In the genomic region with DNA sequence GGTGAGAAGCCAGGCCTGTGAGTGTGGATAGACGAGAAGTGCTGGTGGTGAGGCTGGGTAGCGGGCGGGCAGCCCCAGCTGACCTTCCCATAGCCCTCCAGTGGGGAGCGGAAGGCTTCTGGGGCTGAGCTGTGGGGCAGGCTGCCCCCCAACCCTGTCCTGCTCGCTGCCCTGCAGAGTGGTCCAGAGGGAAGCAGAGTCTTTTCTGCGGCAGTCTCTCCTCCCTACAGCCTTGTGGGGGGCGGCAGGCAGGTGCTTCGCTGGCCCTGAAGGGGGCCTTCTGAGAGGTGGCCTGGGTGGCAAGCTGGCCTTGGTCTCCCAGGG, we compare ENCODE assay signal across 39 cellular contexts. TPM values are rescaled to one million over a fixed set of nuclear protein-coding genes. Genes with fewer than 3 reads are reported as not detected.
"Had no signal": no experiment of that assay in that cellular context is flagged by ENCODE, and none has a peak within 500 bp of the region (broad histone marks: within the 10 kb centered on the region; RNA-seq: fewer than 3 reads in every experiment).

No MANE protein-coding gene starts in this region.

- H3K9me3 ChIP-seq: MG63 had no signal

- H3K4me3 ChIP-seq: MG63 had no signal

- H3K36me3 ChIP-seq: MG63 had no signal

- H3K27me3 ChIP-seq: MG63 had no signal

- DNase-seq: Karpas-422, MG63, MM.1S, MV-4-11, NCI-H1048, NCI-H1092, NCI-H1092 treated with DMSO at 0.1 percent for 48 hours, NCI-H1105, NCI-H1105 treated with DMSO at 0.1 percent for 48 hours, NCI-H1417, NCI-H1417 treated with DMSO at 0.1 percent for 48 hours, NCI-H1436, NCI-H1436 treated with DMSO at 0.1 percent for 48 hours, NCI-H146, NCI-H1694, NCI-H1694 treated with DMSO at 0.1 percent for 48 hours, NCI-H187, NCI-H187 treated with DMSO at 0.1 percent for 48 hours, NCI-H1930, NCI-H2029, NCI-H2029 treated with DMSO at 0.1 percent for 48 hours, NCI-H2081, NCI-H2081 treated with DMSO at 0.1 percent for 48 hours, NCI-H2107, NCI-H2171, NCI-H2171 treated with DMSO at 0.1 percent for 48 hours, NCI-H2227 treated with DMSO at 0.1 percent for 48 hours, NCI-H226, NCI-H345, NCI-H446, NCI-H446 treated with DMSO at 0.1 percent for 48 hours, NCI-H510A, NCI-H510A treated with DMSO at 0.1 percent for 48 hours, NCI-H524, NCI-H524 treated with DMSO at 0.1 percent for 48 hours had no signal

RNA-seq across cellular contexts. Expression of a gene that starts 8.7 kb away (rescaled TPM):
- total RNA-seq: LHCN-M2, M059J, MCF 10A, NCI-H460 had no signal

RNA-seq across cellular contexts. Expression of a gene that starts 14.0 kb away (rescaled TPM):
- total RNA-seq: LHCN-M2, M059J, MCF 10A, NCI-H460 had no signal
